1 cellular context compared by ENCODE assay signal in genomic region chr1:84997667-84998600, GRCh38.
TF ChIP-seq lines count a peak whose summit lies in the region.

No MANE protein-coding gene starts in this region.

TF ChIP-seq in GM23338, 12 proteins besides CTCF, POLR2A, EP300 and RAD21 (continued from another document):
- TF ChIP-seq ZNF462 (CRISPR knock-in tag; IDR thresholded peaks at IDR 0.05) (no peak), ZNF114 (CRISPR knock-in tag; IDR thresholded peaks at IDR 0.05) (no peak), EZH2phosphoT487 (IDR thresholded peaks at IDR 0.05; ENCODE audit: unreplicated experiment) (peak; percentile 73), ETS1 (IDR thresholded peaks at IDR 0.05) (no peak), NANOG (IDR thresholded peaks at IDR 0.05; ENCODE audit: borderline replicate concordance) (no peak)
